ENCODE assay signal across 22 cellular contexts in genomic region chr20:4025679-4026078, GRCh38. TPM values are rescaled to one million over a fixed set of nuclear protein-coding genes. Genes with fewer than 3 reads are reported as not detected.
DNase-seq lines count a peak whose midpoint lies in the region; ATAC-seq and TF ChIP-seq lines count a peak whose summit lies in the region.
"Had no signal": no experiment of that assay in that cellular context is flagged by ENCODE, and none has a peak within 500 bp of the region (broad histone marks: within the 10 kb centered on the region; RNA-seq: fewer than 3 reads in every experiment).

No MANE protein-coding gene starts in this region.

- no peak overlapping the region for H2AFZ ChIP-seq in fibroblast of lung (ENCODE audit: low read length)

- H3K27ac ChIP-seq in RWPE1 = peak overlapping the region; percentile 76
- peak overlapping the region; percentile 1 for H3K27ac ChIP-seq in fibroblast of lung (ENCODE audit: insufficient read depth, low read length)
- H3K27ac ChIP-seq: C4-2B, pancreas, Peyer's patch had no signal

- H3K4me3 Mint-ChIP-seq in activated T-cell treated with anti-CD3 and anti-CD28 coated beads, Interleukin-2, amount 50 U/mL, for 4 hours = no peak overlapping the region
- H3K4me3 Mint-ChIP-seq in activated T-cell treated with anti-CD3 and anti-CD28 coated beads, Interleukin-2, amount 50 U/mL, for 24 hours = no peak overlapping the region
- H3K4me3 Mint-ChIP-seq in T-cell = no peak overlapping the region
- H3K4me3 Mint-ChIP-seq: central memory CD8-positive, alpha-beta T cell; immature natural killer cell had no signal

- POLR2A ChIA-PET in RWPE1 (lab: Yijun Ruan, JAX; ENCODE audit: low non-redundant PET) = no interaction called here
- POLR2A ChIA-PET in T-cell (lab: Charles Lee) = no interaction called here

- no peaks in the 10 kb centered on the region for H3K9me3 Mint-ChIP-seq in activated T-cell treated with anti-CD3 and anti-CD28 coated beads, Interleukin-2, amount 50 U/mL, for 4 hours
- H3K9me3 Mint-ChIP-seq in activated T-cell treated with anti-CD3 and anti-CD28 coated beads, Interleukin-2, amount 50 U/mL, for 24 hours = no peaks in the 10 kb centered on the region
- H3K9me3 Mint-ChIP-seq in T-cell = no peaks in the 10 kb centered on the region
- H3K9me3 Mint-ChIP-seq: central memory CD8-positive, alpha-beta T cell had no signal

- H3K27me3 ChIP-seq in fibroblast of lung (ENCODE audit: control insufficient read depth, insufficient read depth, low read length) (no peaks in the 10 kb centered on the region), skeletal muscle satellite cell (ENCODE audit: control insufficient read depth, insufficient read depth, low read length) (no peaks in the 10 kb centered on the region)
- H3K27me3 ChIP-seq: MG63, pancreas, Peyer's patch had no signal

- TF ChIP-seq CTCF in RWPE1 (conservative IDR thresholded peaks at IDR 0.05; ENCODE audit: low read depth) (no peak), fibroblast of lung (conservative IDR thresholded peaks at IDR 0.05 in 1 of 2, IDR thresholded peaks at IDR 0.05 in 1 of 2; ENCODE audit: low read depth in 1 of 2, low read length in 2 of 2) (no peak)

- no peaks in the 10 kb centered on the region for H3K36me3 ChIP-seq in fibroblast of lung (ENCODE audit: control insufficient read depth, insufficient read depth, low read length)
- no peaks in the 10 kb centered on the region for H3K36me3 ChIP-seq in skeletal muscle satellite cell (ENCODE audit: insufficient read depth, low read length)
- H3K36me3 ChIP-seq: MG63, pancreas, Peyer's patch had no signal

- no peak overlapping the region for H3K4me2 ChIP-seq in fibroblast of lung (ENCODE audit: extremely low read depth, insufficient read depth, low read length)
- peak overlapping the region; percentile 57 for H3K4me2 ChIP-seq in skeletal muscle satellite cell (ENCODE audit: low read length)
- H3K4me2 ChIP-seq: SK-N-SH had no signal

- no peak for DNase-seq in activated T-cell treated with anti-CD3 and anti-CD28 coated beads, Interleukin-2, amount 50 U/mL, for 4 hours
- DNase-seq in activated T-cell treated with anti-CD3 and anti-CD28 coated beads, Interleukin-2, amount 50 U/mL, for 24 hours = no peak
- DNase-seq in RWPE1 (ENCODE audit: low spot score) (no peak), fibroblast of lung (ENCODE audit: low read depth in 2 of 2) (no peak), T-cell (no peak), putamen (ENCODE audit: low spot score) (no peak)
- DNase-seq: activated CD4-positive, alpha-beta T cell treated with anti-CD3 and anti-CD28 coated beads for 1 hour; activated CD8-positive, alpha-beta memory T cell treated with anti-CD3 and anti-CD28 coated beads, Interleukin-2, amount 50 U/mL, for 4 hours; activated gamma-delta T cell; effector CD8-positive, alpha-beta T cell; immature natural killer cell; pancreas; Peyer's patch; stimulated activated CD4-positive, alpha-beta T cell treated with anti-CD3 and anti-CD28 coated beads, Interleukin-4, amount 100 ng/mL, for 1 hour; T1000 had no signal

- no peaks in the 10 kb centered on the region for H4K20me1 ChIP-seq in fibroblast of lung (ENCODE audit: control insufficient read depth, extremely low read depth, insufficient read depth, low read length)

- no peaks in the 10 kb centered on the region for H3K79me2 ChIP-seq in fibroblast of lung (ENCODE audit: control insufficient read depth, insufficient read depth, low read length)

- H3K9ac ChIP-seq in fibroblast of lung (ENCODE audit: insufficient read depth, low read length) = no peak overlapping the region
- H3K9ac ChIP-seq in skeletal muscle satellite cell (ENCODE audit: low read depth, low read length) = peak overlapping the region; percentile 1
- H3K9ac ChIP-seq: SK-N-SH had no signal

- no peaks in the 10 kb centered on the region for H3K4me1 Mint-ChIP-seq in activated T-cell treated with anti-CD3 and anti-CD28 coated beads, Interleukin-2, amount 50 U/mL, for 4 hours (ENCODE audit: low read depth)
- no peaks in the 10 kb centered on the region for H3K4me1 Mint-ChIP-seq in activated T-cell treated with anti-CD3 and anti-CD28 coated beads, Interleukin-2, amount 50 U/mL, for 24 hours (ENCODE audit: low read depth)
- no peaks in the 10 kb centered on the region for H3K4me1 Mint-ChIP-seq in T-cell
- H3K4me1 Mint-ChIP-seq: central memory CD8-positive, alpha-beta T cell; immature natural killer cell had no signal

- peaks cover 4% of the 10 kb centered on the region for H3K4me1 ChIP-seq in fibroblast of lung (ENCODE audit: control insufficient read depth, extremely low read depth, insufficient read depth, low read length)
- H3K4me1 ChIP-seq in skeletal muscle satellite cell (ENCODE audit: control insufficient read depth, insufficient read depth, low read length) = peaks cover 33% of the 10 kb centered on the region
- H3K4me1 ChIP-seq: pancreas had no signal

- H3K9me3 ChIP-seq in fibroblast of lung (ENCODE audit: control insufficient read depth, insufficient read depth, low read depth, low read length) (no peaks in the 10 kb centered on the region), skeletal muscle satellite cell (replicated peaks; ENCODE audit: low read length) (no peaks in the 10 kb centered on the region)
- H3K9me3 ChIP-seq: pancreas, Peyer's patch had no signal

- CTCF ChIA-PET in RWPE1 (lab: Yijun Ruan, JAX) (interaction anchor here (1.1 kb wide), 1 partner anchor 60 kb away, joined by 7 read pairs; no protein-coding TSS in a partner anchor), T-cell (lab: Charles Lee) (no interaction called here)

- H3K4me3 ChIP-seq in fibroblast of lung (replicated peaks in 1 of 4; ENCODE audit: control extremely low read depth in 1 of 4, insufficient read depth in 1 of 4, low read depth in 3 of 4, low read length in 4 of 4) (no peak overlapping the region), skeletal muscle satellite cell (ENCODE audit: low read length) (peak overlapping the region; percentile 19)
- H3K4me3 ChIP-seq: MG63, pancreas, Peyer's patch, skin epidermis had no signal

- peak; percentile 14 to 32 for ATAC-seq in activated T-cell treated with anti-CD3 and anti-CD28 coated beads, Interleukin-2, amount 50 U/mL, for 4 hours
- ATAC-seq in T-cell (replicated peaks in 1 of 4) = no peak
- ATAC-seq in GM21381 (IDR thresholded peaks at IDR 0.05; ENCODE audit: unreplicated experiment) = no peak

- no peaks in the 10 kb centered on the region for H3K27me3 Mint-ChIP-seq in activated T-cell treated with anti-CD3 and anti-CD28 coated beads, Interleukin-2, amount 50 U/mL, for 4 hours (ENCODE audit: low read depth)
- peaks cover 2% of the 10 kb centered on the region for H3K27me3 Mint-ChIP-seq in activated T-cell treated with anti-CD3 and anti-CD28 coated beads, Interleukin-2, amount 50 U/mL, for 24 hours
- peaks cover 8 to 14% of the 10 kb centered on the region in 2 donors for H3K27me3 Mint-ChIP-seq in T-cell

- H3K27ac Mint-ChIP-seq in activated T-cell treated with anti-CD3 and anti-CD28 coated beads, Interleukin-2, amount 50 U/mL, for 24 hours = no peak overlapping the region
- H3K27ac Mint-ChIP-seq in T-cell = no peak overlapping the region
- H3K27ac Mint-ChIP-seq: immature natural killer cell had no signal

- no peaks in the 10 kb centered on the region for H3K36me3 Mint-ChIP-seq in activated T-cell treated with anti-CD3 and anti-CD28 coated beads, Interleukin-2, amount 50 U/mL, for 4 hours (ENCODE audit: insufficient read depth)
- no peaks in the 10 kb centered on the region for H3K36me3 Mint-ChIP-seq in activated T-cell treated with anti-CD3 and anti-CD28 coated beads, Interleukin-2, amount 50 U/mL, for 24 hours (ENCODE audit: low read depth)
- H3K36me3 Mint-ChIP-seq in T-cell = no peaks in the 10 kb centered on the region
- H3K36me3 Mint-ChIP-seq: immature natural killer cell had no signal

RNA-seq across cellular contexts. Expression of gene RNF24, which starts 10.3 kb away (rescaled TPM):
- 1 to 10 TPM; 5.2 to 7.3 (median 7.2) TPM for total RNA-seq in activated T-cell treated with anti-CD3 and anti-CD28 coated beads, Interleukin-2, amount 50 U/mL, for 4 hours
- total RNA-seq in fibroblast of lung (21.8 and 41.0 TPM in 2 replicates), T-cell (10 to 100 TPM in 4 of 5 donors, 1 to 10 TPM in 1; 6.9 to 31.7 (median 23.7) TPM)
- 19.1 and 34.2 TPM in 2 replicates for polyA plus RNA-seq in fibroblast of lung
- 23.1 and 33.6 TPM in 2 replicates for polyA plus RNA-seq in fibroblast of lung (2012)
- 60.4 and 109 TPM in 2 replicates for polyA minus RNA-seq in fibroblast of lung (ENCODE audit: low replicate concordance)
- 20.3 and 25.3 TPM in 2 replicates for total RNA-seq in skeletal muscle satellite cell (2012; rRNA removed)

Comparison
In these comparisons a context has a peak if more than half of its experiments do, and no peak if none do; other contexts are left out.
1. ATAC-seq: peak in activated T-cell treated with anti-CD3 and anti-CD28 coated beads, Interleukin-2, amount 50 U/mL, for 4 hours (2 of 2); none in T-cell (0 of 4) and GM21381 (single experiment).